Comparison of ENCODE assay signal across 20 cellular contexts in the genomic region with DNA sequence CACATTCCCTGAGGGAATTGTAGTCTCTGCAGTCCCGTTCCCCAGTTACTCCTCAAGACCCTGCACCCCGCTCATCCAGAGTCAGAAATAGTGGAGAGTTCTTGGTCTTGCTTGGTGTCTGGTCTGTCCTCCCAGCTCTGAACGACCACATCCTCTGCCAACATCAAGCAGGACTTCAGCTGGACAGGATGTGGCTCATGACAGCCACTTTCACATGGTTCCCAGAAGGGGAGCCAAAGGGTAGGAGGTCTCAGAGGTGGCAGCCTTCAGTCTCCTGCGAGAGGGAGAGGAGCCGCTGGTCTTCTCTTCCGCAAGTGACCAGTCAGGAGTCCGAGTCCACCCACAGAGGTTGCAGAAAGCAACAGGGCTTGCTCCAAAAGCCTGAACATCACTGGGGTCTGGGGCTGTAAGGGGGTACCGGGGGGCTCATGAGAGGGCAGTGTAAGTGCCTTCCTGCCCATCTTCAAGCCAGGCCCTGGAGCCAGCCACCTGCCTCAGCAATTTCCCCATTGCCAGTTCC. TPM values are rescaled to one million over a fixed set of nuclear protein-coding genes. Genes with fewer than 3 reads are reported as not detected.
DNase-seq lines count a peak whose midpoint lies in the region; ATAC-seq and TF ChIP-seq lines count a peak whose summit lies in the region.
"Had no signal": no experiment of that assay in that cellular context is flagged by ENCODE, and none has a peak within 500 bp of the region (broad histone marks: within the 10 kb centered on the region; RNA-seq: fewer than 3 reads in every experiment).

No MANE protein-coding gene starts in this region.

- peaks cover 1% of the 10 kb centered on the region for H3K36me3 Mint-ChIP-seq in activated naive CD8-positive, alpha-beta T cell treated with anti-CD3 and anti-CD28 coated beads for 36 hours
- H3K36me3 Mint-ChIP-seq: CD14-positive monocyte; memory B cell; naive thymus-derived CD8-positive, alpha-beta T cell had no signal

- H3K27me3 Mint-ChIP-seq in stimulated activated naive CD8-positive, alpha-beta T cell treated with anti-CD3 and anti-CD28 coated beads, Interleukin-15, amount 100 ng/mL, for 72 hours = no peaks in the 10 kb centered on the region
- H3K27me3 Mint-ChIP-seq in activated naive CD8-positive, alpha-beta T cell treated with anti-CD3 and anti-CD28 coated beads for 36 hours = no peaks in the 10 kb centered on the region
- H3K27me3 Mint-ChIP-seq: memory B cell had no signal

- BruUV-seq in Panc1 (replicated peaks; lab: Mats Ljungman, UMichigan) = no TSS peak

- H3K27ac Mint-ChIP-seq in stimulated activated naive CD8-positive, alpha-beta T cell treated with anti-CD3 and anti-CD28 coated beads, Interleukin-15, amount 100 ng/mL, for 72 hours = no peak overlapping the region
- H3K27ac Mint-ChIP-seq in activated naive CD8-positive, alpha-beta T cell treated with anti-CD3 and anti-CD28 coated beads for 36 hours = no peak overlapping the region
- H3K27ac Mint-ChIP-seq: CD14-positive monocyte, memory B cell had no signal

- H3K4me1 ChIP-seq in Panc1 (ENCODE audit: control insufficient read depth, insufficient read depth, low read length) (peaks cover 10% of the 10 kb centered on the region), foreskin keratinocyte (no peaks in the 10 kb centered on the region)
- H3K4me1 ChIP-seq: prostate gland, vagina had no signal

- peak; percentile 18 for ATAC-seq in stimulated activated naive CD8-positive, alpha-beta T cell treated with anti-CD3 and anti-CD28 coated beads, Interleukin-15, amount 100 ng/mL, for 72 hours
- no peak for ATAC-seq in stimulated activated naive CD8-positive, alpha-beta T cell treated with anti-CD3 and anti-CD28 coated beads, Interleukin-15, Interleukin-2, amounts not matched to agents 100 U/mL and 50 U/mL, for 24 hours
- ATAC-seq in Panc1 (peak; percentile 55), HG02763 (IDR thresholded peaks at IDR 0.05; ENCODE audit: unreplicated experiment) (no peak), foreskin keratinocyte (no peak), HG03039 (IDR thresholded peaks at IDR 0.05; ENCODE audit: unreplicated experiment) (no peak)

- H3K4me3 ChIP-seq in Panc1 (ENCODE audit: low read depth in 2 of 2, low read length in 2 of 2) = no peak overlapping the region
- H3K4me3 ChIP-seq: prostate gland, SK-N-MC, vagina had no signal

- no peak for DNase-seq in stimulated activated naive CD8-positive, alpha-beta T cell treated with anti-CD3 and anti-CD28 coated beads, Interleukin-15, amount 100 ng/mL, for 72 hours
- no peak for DNase-seq in stimulated activated naive CD8-positive, alpha-beta T cell treated with anti-CD3 and anti-CD28 coated beads, Interleukin-15, Interleukin-2, amounts not matched to agents 100 U/mL and 50 U/mL, for 24 hours
- DNase-seq in Panc1 (ENCODE audit: low read depth, low spot score) (no peak), islet precursor cell (peak; percentile 78), foreskin keratinocyte (no peak)
- no peak for DNase-seq in activated naive CD8-positive, alpha-beta T cell treated with anti-CD3 and anti-CD28 coated beads for 36 hours
- DNase-seq: amniotic stem cell, dermis blood vessel endothelial cell, DMS53, hypothalamus, NCI-H1694 treated with DMSO at 0.1 percent for 48 hours, substantia nigra had no signal

- H3K27ac ChIP-seq in Panc1 (ENCODE audit: low read length) (peak overlapping the region; percentile 27; the same call in 1 of the 2 replicates), foreskin keratinocyte (no peak overlapping the region)
- H3K27ac ChIP-seq: prostate gland, SK-N-MC, vagina had no signal

- H3K27me3 ChIP-seq in Panc1 (ENCODE audit: control insufficient read depth, insufficient read depth, low read length) (no peaks in the 10 kb centered on the region), foreskin keratinocyte (peaks cover 5% of the 10 kb centered on the region)
- H3K27me3 ChIP-seq: vagina had no signal

- no peaks in the 10 kb centered on the region for H3K36me3 ChIP-seq in Panc1 (ENCODE audit: control insufficient read depth, insufficient read depth, low read length)
- H3K36me3 ChIP-seq: prostate gland, vagina had no signal

- intact Hi-C loops in Panc1 (cut with micrococcal nuclease; ENCODE audit: unreplicated experiment) = no loop called here

- peaks cover under 1 to 8% of the 10 kb centered on the region in 2 donors for H3K9me3 Mint-ChIP-seq in stimulated activated naive CD8-positive, alpha-beta T cell treated with anti-CD3 and anti-CD28 coated beads, Interleukin-15, amount 100 ng/mL, for 72 hours
- H3K9me3 Mint-ChIP-seq in activated naive CD8-positive, alpha-beta T cell treated with anti-CD3 and anti-CD28 coated beads for 36 hours = peaks cover under 1% of the 10 kb centered on the region

- H3K4me1 Mint-ChIP-seq in stimulated activated naive CD8-positive, alpha-beta T cell treated with anti-CD3 and anti-CD28 coated beads, Interleukin-15, amount 100 ng/mL, for 72 hours = peaks cover 11% of the 10 kb centered on the region
- H3K4me1 Mint-ChIP-seq in activated naive CD8-positive, alpha-beta T cell treated with anti-CD3 and anti-CD28 coated beads for 36 hours = peaks cover 9% of the 10 kb centered on the region

- POLR2A ChIA-PET in Panc1 (lab: Charles Lee) = no interaction called here

- H3K4me3 Mint-ChIP-seq in stimulated activated naive CD8-positive, alpha-beta T cell treated with anti-CD3 and anti-CD28 coated beads, Interleukin-15, amount 100 ng/mL, for 72 hours = no peak overlapping the region
- H3K4me3 Mint-ChIP-seq in activated naive CD8-positive, alpha-beta T cell treated with anti-CD3 and anti-CD28 coated beads for 36 hours = no peak overlapping the region
- H3K4me3 Mint-ChIP-seq: CD14-positive monocyte, memory B cell had no signal

- in situ Hi-C loops in Panc1 (cut with HindIII; ENCODE audit: low pct_unique_long_range_greater_than_20kb, low sequenced_read_pairs) = no loop called here

- CTCF ChIA-PET in Panc1 (lab: Charles Lee) = no interaction called here

- TF ChIP-seq CTCF in Panc1 (IDR thresholded peaks at IDR 0.05) (no peak), foreskin keratinocyte (conservative IDR thresholded peaks at IDR 0.05) (no peak)

- no peaks in the 10 kb centered on the region for H3K9me3 ChIP-seq in Panc1 (ENCODE audit: control insufficient read depth, insufficient read depth, low read depth, low read length)
- H3K9me3 ChIP-seq: prostate gland, vagina had no signal

RNA-seq across cellular contexts. Expression of a gene that starts 29.8 kb away (rescaled TPM):
- total RNA-seq in Panc1 (2021; ENCODE audit: unreplicated experiment) (83.3 TPM), foreskin keratinocyte (0.07 and 0.10 TPM in 2 replicates)
- 85.5 TPM for polyA plus RNA-seq in Panc1 (2012; ENCODE audit: insufficient read length)
- under 1 TPM; 0.14 to 0.25 TPM for total RNA-seq in activated naive CD8-positive, alpha-beta T cell treated with anti-CD3 and anti-CD28 coated beads for 36 hours
- 0.07 and 0.08 TPM in 2 replicates for polyA plus RNA-seq in foreskin keratinocyte
- polyA plus RNA-seq: CD14-positive monocyte had no signal

RNA-seq across cellular contexts. Expression of a gene that starts 38.9 kb away (rescaled TPM):
- total RNA-seq in Panc1 (2021; ENCODE audit: unreplicated experiment) = 778 TPM
- 489 TPM for polyA plus RNA-seq in Panc1 (2012; ENCODE audit: insufficient read length)
- total RNA-seq in activated naive CD8-positive, alpha-beta T cell treated with anti-CD3 and anti-CD28 coated beads for 36 hours = 1,000 to 10,000 TPM; 2,049 to 2,118 TPM
- total RNA-seq in foreskin keratinocyte = 474 and 700 TPM in 2 replicates
- 414 and 535 TPM in 2 replicates for polyA plus RNA-seq in foreskin keratinocyte

Comparison
In these comparisons a context has a peak if more than half of its experiments do, and no peak if none do; other contexts are left out.
1. ATAC-seq: peak in stimulated activated naive CD8-positive, alpha-beta T cell treated with anti-CD3 and anti-CD28 coated beads, Interleukin-15, amount 100 ng/mL, for 72 hours (single experiment) and Panc1 (single experiment); none in stimulated activated naive CD8-positive, alpha-beta T cell treated with anti-CD3 and anti-CD28 coated beads, Interleukin-15, Interleukin-2, amounts not matched to agents 100 U/mL and 50 U/mL, for 24 hours (single experiment), HG02763 (single experiment), foreskin keratinocyte (single experiment) and HG03039 (single experiment).
2. RNA of a gene that starts 29.8 kb away (total RNA-seq): 83.3 TPM in Panc1 (single experiment); 0.14 to 0.25 TPM in activated naive CD8-positive, alpha-beta T cell treated with anti-CD3 and anti-CD28 coated beads for 36 hours and 0.07 to 0.10 TPM in foreskin keratinocyte; every median in the first group is over 10 times any median in the second.